Comparison of ENCODE assay signal across 1 cellular context in genomic region chr2:6865346-6866238, GRCh38.
A peak's percentile ranks its signal among the peaks of the same experiment; 100 is the strongest.
TF ChIP-seq lines count a peak whose summit lies in the region.

A gene with protein sequence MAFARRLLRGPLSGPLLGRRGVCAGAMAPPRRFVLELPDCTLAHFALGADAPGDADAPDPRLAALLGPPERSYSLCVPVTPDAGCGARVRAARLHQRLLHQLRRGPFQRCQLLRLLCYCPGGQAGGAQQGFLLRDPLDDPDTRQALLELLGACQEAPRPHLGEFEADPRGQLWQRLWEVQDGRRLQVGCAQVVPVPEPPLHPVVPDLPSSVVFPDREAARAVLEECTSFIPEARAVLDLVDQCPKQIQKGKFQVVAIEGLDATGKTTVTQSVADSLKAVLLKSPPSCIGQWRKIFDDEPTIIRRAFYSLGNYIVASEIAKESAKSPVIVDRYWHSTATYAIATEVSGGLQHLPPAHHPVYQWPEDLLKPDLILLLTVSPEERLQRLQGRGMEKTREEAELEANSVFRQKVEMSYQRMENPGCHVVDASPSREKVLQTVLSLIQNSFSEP (minus strand): TSS chr2:6865907. CDS start chr2:6865696, 211 bp downstream.

TF ChIP-seq in HepG2, 621 proteins besides CTCF, POLR2A, EP300 and RAD21 (continued from another document and continues in another):
- TF ChIP-seq MXD3 (CRISPR knock-in tag; IDR thresholded peaks at IDR 0.05) (peak; percentile 63; the same call in 1 of the 2 replicates), KIAA2018 (CRISPR knock-in tag; IDR thresholded peaks at IDR 0.05; ENCODE audit: borderline replicate concordance) (no peak), NAIF1 (CRISPR knock-in tag; IDR thresholded peaks at IDR 0.05; ENCODE audit: borderline replicate concordance) (no peak), CCDC6 (CRISPR knock-in tag; IDR thresholded peaks at IDR 0.05) (no peak; the same call in 1 of the 2 replicates), SMAD3 (CRISPR knock-in tag; IDR thresholded peaks at IDR 0.05) (no peak), HOXA9 (CRISPR knock-in tag; IDR thresholded peaks at IDR 0.05; ENCODE audit: borderline replicate concordance) (no peak), ZNF747 (CRISPR knock-in tag; IDR thresholded peaks at IDR 0.05; ENCODE audit: borderline replicate concordance) (no peak), ZNF577 (CRISPR knock-in tag; IDR thresholded peaks at IDR 0.05; ENCODE audit: borderline replicate concordance, low read depth) (no peak), TP53 (CRISPR knock-in tag; conservative IDR thresholded peaks at IDR 0.05) (no peak; the same call in 1 of the 2 replicates), BCL3 (CRISPR knock-in tag; IDR thresholded peaks at IDR 0.05) (peak; percentile 68; the same call in 1 of the 2 replicates), HNRNPUL1 (IDR thresholded peaks at IDR 0.05; ENCODE audit: low read depth, low read length) (no peak), ZFP90 (CRISPR knock-in tag; IDR thresholded peaks at IDR 0.05; ENCODE audit: borderline replicate concordance) (peak; percentile 34; the same call in 1 of the 2 replicates), ESRRA (CRISPR knock-in tag; IDR thresholded peaks at IDR 0.05; ENCODE audit: low read depth) (no peak), PAF1 (CRISPR knock-in tag; IDR thresholded peaks at IDR 0.05) (no peak), KLF6 (CRISPR knock-in tag; IDR thresholded peaks at IDR 0.05) (no peak), TGIF2 (CRISPR knock-in tag; IDR thresholded peaks at IDR 0.05) (no peak), ZHX1 (CRISPR knock-in tag; IDR thresholded peaks at IDR 0.05; ENCODE audit: low read depth) (no peak; the same call in 1 of the 2 replicates), TERF1 (CRISPR knock-in tag; IDR thresholded peaks at IDR 0.05) (peak; percentile 62; the same call in 1 of the 2 replicates), ZKSCAN1 (IDR thresholded peaks at IDR 0.05; ENCODE audit: low read length) (no peak), MXI1 (IDR thresholded peaks at IDR 0.05; ENCODE audit: borderline replicate concordance, low read depth, low read length) (no peak), NCOA1 (CRISPR knock-in tag; IDR thresholded peaks at IDR 0.05) (no peak), TAF1 (CRISPR knock-in tag; IDR thresholded peaks at IDR 0.05) (peak; percentile 26; the same call in 1 of the 2 replicates), FOXM1 (CRISPR knock-in tag; IDR thresholded peaks at IDR 0.05) (no peak), ZNF670 (CRISPR knock-in tag; IDR thresholded peaks at IDR 0.05; ENCODE audit: borderline replicate concordance) (no peak), ZNF781 (CRISPR knock-in tag; IDR thresholded peaks at IDR 0.05; ENCODE audit: borderline replicate concordance, not compliant biosample characterization) (no peak), ZNF503 (CRISPR knock-in tag; IDR thresholded peaks at IDR 0.05) (peak; percentile 28), ZNF660 (CRISPR knock-in tag; IDR thresholded peaks at IDR 0.05; ENCODE audit: borderline replicate concordance, low read depth) (no peak), DNMT3B (CRISPR knock-in tag; conservative IDR thresholded peaks at IDR 0.05) (no peak), ZNF20 (CRISPR knock-in tag; IDR thresholded peaks at IDR 0.05) (no peak), ZNF550 (CRISPR knock-in tag; IDR thresholded peaks at IDR 0.05; ENCODE audit: borderline replicate concordance) (no peak), ZC3H4 (CRISPR knock-in tag; IDR thresholded peaks at IDR 0.05; ENCODE audit: borderline replicate concordance) (no peak), ELF3 (CRISPR knock-in tag; IDR thresholded peaks at IDR 0.05) (peak; percentile 34; the same call in 1 of the 2 replicates), ZFP36L2 (CRISPR knock-in tag; IDR thresholded peaks at IDR 0.05) (no peak), ZNF558 (CRISPR knock-in tag; IDR thresholded peaks at IDR 0.05; ENCODE audit: borderline replicate concordance) (peak; percentile 26; the same call in 1 of the 2 replicates)
- TF ChIP-seq, protein P1, sequence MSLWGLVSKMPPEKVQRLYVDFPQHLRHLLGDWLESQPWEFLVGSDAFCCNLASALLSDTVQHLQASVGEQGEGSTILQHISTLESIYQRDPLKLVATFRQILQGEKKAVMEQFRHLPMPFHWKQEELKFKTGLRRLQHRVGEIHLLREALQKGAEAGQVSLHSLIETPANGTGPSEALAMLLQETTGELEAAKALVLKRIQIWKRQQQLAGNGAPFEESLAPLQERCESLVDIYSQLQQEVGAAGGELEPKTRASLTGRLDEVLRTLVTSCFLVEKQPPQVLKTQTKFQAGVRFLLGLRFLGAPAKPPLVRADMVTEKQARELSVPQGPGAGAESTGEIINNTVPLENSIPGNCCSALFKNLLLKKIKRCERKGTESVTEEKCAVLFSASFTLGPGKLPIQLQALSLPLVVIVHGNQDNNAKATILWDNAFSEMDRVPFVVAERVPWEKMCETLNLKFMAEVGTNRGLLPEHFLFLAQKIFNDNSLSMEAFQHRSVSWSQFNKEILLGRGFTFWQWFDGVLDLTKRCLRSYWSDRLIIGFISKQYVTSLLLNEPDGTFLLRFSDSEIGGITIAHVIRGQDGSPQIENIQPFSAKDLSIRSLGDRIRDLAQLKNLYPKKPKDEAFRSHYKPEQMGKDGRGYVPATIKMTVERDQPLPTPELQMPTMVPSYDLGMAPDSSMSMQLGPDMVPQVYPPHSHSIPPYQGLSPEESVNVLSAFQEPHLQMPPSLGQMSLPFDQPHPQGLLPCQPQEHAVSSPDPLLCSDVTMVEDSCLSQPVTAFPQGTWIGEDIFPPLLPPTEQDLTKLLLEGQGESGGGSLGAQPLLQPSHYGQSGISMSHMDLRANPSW (CRISPR knock-in tag; IDR thresholded peaks at IDR 0.05; ENCODE audit: borderline replicate concordance): no peak
- TF ChIP-seq, protein P2, sequence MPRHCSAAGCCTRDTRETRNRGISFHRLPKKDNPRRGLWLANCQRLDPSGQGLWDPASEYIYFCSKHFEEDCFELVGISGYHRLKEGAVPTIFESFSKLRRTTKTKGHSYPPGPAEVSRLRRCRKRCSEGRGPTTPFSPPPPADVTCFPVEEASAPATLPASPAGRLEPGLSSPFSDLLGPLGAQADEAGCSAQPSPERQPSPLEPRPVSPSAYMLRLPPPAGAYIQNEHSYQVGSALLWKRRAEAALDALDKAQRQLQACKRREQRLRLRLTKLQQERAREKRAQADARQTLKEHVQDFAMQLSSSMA (CRISPR knock-in tag; IDR thresholded peaks at IDR 0.05): no peak
- TF ChIP-seq, protein P3, sequence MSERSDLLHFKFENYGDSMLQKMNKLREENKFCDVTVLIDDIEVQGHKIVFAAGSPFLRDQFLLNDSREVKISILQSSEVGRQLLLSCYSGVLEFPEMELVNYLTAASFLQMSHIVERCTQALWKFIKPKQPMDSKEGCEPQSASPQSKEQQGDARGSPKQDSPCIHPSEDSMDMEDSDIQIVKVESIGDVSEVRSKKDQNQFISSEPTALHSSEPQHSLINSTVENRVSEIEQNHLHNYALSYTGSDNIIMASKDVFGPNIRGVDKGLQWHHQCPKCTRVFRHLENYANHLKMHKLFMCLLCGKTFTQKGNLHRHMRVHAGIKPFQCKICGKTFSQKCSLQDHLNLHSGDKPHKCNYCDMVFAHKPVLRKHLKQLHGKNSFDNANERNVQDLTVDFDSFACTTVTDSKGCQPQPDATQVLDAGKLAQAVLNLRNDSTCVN (CRISPR knock-in tag; IDR thresholded peaks at IDR 0.05; ENCODE audit: borderline replicate concordance): no peak
